In genomic region chr14:70193396-70193795, GRCh38 we compare ENCODE assay signal across 36 cellular contexts. TPM values are rescaled to one million over a fixed set of nuclear protein-coding genes. Genes with fewer than 3 reads are reported as not detected.
"Had no signal": no experiment of that assay in that cellular context is flagged by ENCODE, and none has a peak within 500 bp of the region (broad histone marks: within the 10 kb centered on the region; RNA-seq: fewer than 3 reads in every experiment).

No MANE protein-coding gene starts in this region.

- H3K36me3 ChIP-seq: MG63 had no signal

- H3K4me2 ChIP-seq: KMS-11 had no signal

- H3K9me3 ChIP-seq: MG63 had no signal

- H3K27ac ChIP-seq: KMS-11 had no signal

- DNase-seq: Kasumi-1, KG1, MG63, MM.1S, MV-4-11, NCI-H1048, NCI-H1092, NCI-H1092 treated with DMSO at 0.1 percent for 48 hours, NCI-H1105, NCI-H1105 treated with DMSO at 0.1 percent for 48 hours, NCI-H1417, NCI-H1417 treated with DMSO at 0.1 percent for 48 hours, NCI-H1436, NCI-H1436 treated with DMSO at 0.1 percent for 48 hours, NCI-H146, NCI-H1694, NCI-H1694 treated with DMSO at 0.1 percent for 48 hours, NCI-H187, NCI-H187 treated with DMSO at 0.1 percent for 48 hours, NCI-H1930, NCI-H2029, NCI-H2029 treated with DMSO at 0.1 percent for 48 hours, NCI-H2081, NCI-H2081 treated with DMSO at 0.1 percent for 48 hours, NCI-H2107, NCI-H2171, NCI-H2171 treated with DMSO at 0.1 percent for 48 hours, NCI-H2227 treated with DMSO at 0.1 percent for 48 hours, NCI-H226, NCI-H345, NCI-H446, NCI-H446 treated with DMSO at 0.1 percent for 48 hours, NCI-H510A had no signal

- H3K4me3 ChIP-seq: MG63 had no signal

RNA-seq across cellular contexts. Expression of gene SLC8A3, which starts 4.6 kb away (rescaled TPM):
- total RNA-seq: MCF 10A, NCI-H460 had no signal
